Comparison of ENCODE assay signal across 1 cellular context in the genomic region with DNA sequence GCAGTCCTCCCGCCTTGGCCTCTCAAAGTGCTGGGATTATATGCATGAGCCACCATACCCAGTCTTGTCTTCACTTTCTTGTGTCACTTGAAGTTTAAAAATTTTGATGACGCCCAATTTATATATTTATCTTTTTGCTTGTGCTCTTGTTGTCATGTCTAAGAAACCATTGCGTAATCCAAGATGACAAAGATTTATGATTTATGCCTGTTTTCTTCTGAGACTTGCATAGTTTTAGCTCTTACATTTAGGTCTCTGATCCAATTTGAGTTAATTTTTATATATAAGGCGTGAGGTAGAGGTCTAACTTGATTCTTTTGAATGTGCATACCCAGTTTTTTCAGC.
TF ChIP-seq lines count a peak whose summit lies in the region.

No MANE protein-coding gene starts in this region.

TF ChIP-seq in IMR-90, 13 proteins besides CTCF, POLR2A, EP300 and RAD21:
- TF ChIP-seq MAFK (IDR thresholded peaks at IDR 0.05; ENCODE audit: low read depth, low read length) (no peak), CEBPB (IDR thresholded peaks at IDR 0.05; ENCODE audit: low read depth, low read length) (peak; percentile 85), BHLHE40 (IDR thresholded peaks at IDR 0.05; ENCODE audit: low read depth, low read length) (no peak), RFX5 (IDR thresholded peaks at IDR 0.05; ENCODE audit: low read depth, low read length) (no peak), RCOR1 (IDR thresholded peaks at IDR 0.05; ENCODE audit: insufficient replicate concordance, low read length) (no peak), SMC3 (IDR thresholded peaks at IDR 0.05; ENCODE audit: low read depth, low read length) (no peak), MAZ (IDR thresholded peaks at IDR 0.05; ENCODE audit: borderline replicate concordance, low read depth, low read length) (no peak)
- TF ChIP-seq, protein P1, sequence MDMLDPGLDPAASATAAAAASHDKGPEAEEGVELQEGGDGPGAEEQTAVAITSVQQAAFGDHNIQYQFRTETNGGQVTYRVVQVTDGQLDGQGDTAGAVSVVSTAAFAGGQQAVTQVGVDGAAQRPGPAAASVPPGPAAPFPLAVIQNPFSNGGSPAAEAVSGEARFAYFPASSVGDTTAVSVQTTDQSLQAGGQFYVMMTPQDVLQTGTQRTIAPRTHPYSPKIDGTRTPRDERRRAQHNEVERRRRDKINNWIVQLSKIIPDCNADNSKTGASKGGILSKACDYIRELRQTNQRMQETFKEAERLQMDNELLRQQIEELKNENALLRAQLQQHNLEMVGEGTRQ (IDR thresholded peaks at IDR 0.05; ENCODE audit: low read depth, low read length), result no peak
- TF ChIP-seq, protein P2, sequence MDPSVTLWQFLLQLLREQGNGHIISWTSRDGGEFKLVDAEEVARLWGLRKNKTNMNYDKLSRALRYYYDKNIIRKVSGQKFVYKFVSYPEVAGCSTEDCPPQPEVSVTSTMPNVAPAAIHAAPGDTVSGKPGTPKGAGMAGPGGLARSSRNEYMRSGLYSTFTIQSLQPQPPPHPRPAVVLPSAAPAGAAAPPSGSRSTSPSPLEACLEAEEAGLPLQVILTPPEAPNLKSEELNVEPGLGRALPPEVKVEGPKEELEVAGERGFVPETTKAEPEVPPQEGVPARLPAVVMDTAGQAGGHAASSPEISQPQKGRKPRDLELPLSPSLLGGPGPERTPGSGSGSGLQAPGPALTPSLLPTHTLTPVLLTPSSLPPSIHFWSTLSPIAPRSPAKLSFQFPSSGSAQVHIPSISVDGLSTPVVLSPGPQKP (IDR thresholded peaks at IDR 0.05; ENCODE audit: borderline replicate concordance, low read depth, low read length), result no peak
